Comparison of ENCODE assay signal across 22 cellular contexts in the genomic region with DNA sequence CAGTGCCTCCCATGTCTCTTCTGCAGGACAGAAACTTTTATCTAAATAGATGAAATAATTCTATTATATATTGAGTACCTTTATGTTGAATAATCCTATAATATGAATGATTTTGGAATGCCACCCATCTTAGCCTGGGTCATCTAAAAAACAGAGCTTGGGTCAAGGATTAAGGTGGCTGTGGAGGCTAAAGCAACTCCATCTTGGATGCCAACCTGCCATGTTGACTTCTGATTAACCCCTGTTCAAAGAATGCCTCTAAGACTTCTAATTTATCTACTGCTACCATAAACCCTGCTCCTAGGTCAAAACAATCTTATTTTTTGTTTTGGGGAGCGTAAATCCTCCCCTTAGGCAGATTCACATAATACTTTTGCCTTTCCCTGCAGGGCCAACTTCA.
"Had no signal": no experiment of that assay in that cellular context is flagged by ENCODE, and none has a peak within 500 bp of the region (broad histone marks: within the 10 kb centered on the region; RNA-seq: fewer than 3 reads in every experiment).

No MANE protein-coding gene starts in this region.

- H3K4me2 ChIP-seq: hepatocyte had no signal

- ATAC-seq: naive thymus-derived CD4-positive, alpha-beta T cell had no signal

- DNase-seq: effector CD4-positive, alpha-beta T cell; endodermal cell; foreskin melanocyte; head of caudate nucleus; kidney; left cardiac atrium; lower lobe of right lung; mesendoderm; naive thymus-derived CD4-positive, alpha-beta T cell; sigmoid colon; stimulated activated CD4-positive, alpha-beta T cell treated with anti-CD3 and anti-CD28 coated beads, Interleukin-12 subunit alpha, Interleukin-12 subunit beta, amount 100 ng/mL, for 4 hours; stimulated activated naive CD4-positive, alpha-beta T cell; stomach; substantia nigra; transverse colon had no signal

- H3K27me3 ChIP-seq: hepatocyte, right atrium auricular region, sigmoid colon, stomach, transverse colon had no signal

- H3K36me3 ChIP-seq: left ventricle myocardium inferior, lower lobe of right lung, right atrium auricular region, sigmoid colon, stomach, thoracic aorta, transverse colon had no signal

- H3K27ac ChIP-seq: hepatocyte, left ventricle myocardium inferior, lower lobe of right lung, right atrium auricular region, sigmoid colon, skin epidermis, stomach, thoracic aorta, transverse colon had no signal

- H3K79me2 ChIP-seq: hepatocyte had no signal

- H2AFZ ChIP-seq: hepatocyte had no signal

- H3K4me1 ChIP-seq: right atrium auricular region had no signal

- FAIRE-seq: endothelial cell of umbilical vein, kidney had no signal

- H3K9me3 ChIP-seq: lower lobe of right lung, right atrium auricular region, sigmoid colon, thoracic aorta, transverse colon had no signal

- H3K4me3 ChIP-seq: coronary artery, hepatocyte, left ventricle myocardium inferior, lower lobe of right lung, right atrium auricular region, sigmoid colon, skin epidermis, stomach, thoracic aorta, transverse colon had no signal
